3 cellular contexts compared by ENCODE assay signal in genomic region chr9:19145881-19146280, GRCh38.
A peak's percentile ranks its signal among the peaks of the same experiment; 100 is the strongest.
TF ChIP-seq lines count a peak whose summit lies in the region.

No MANE protein-coding gene starts in this region.

TF ChIP-seq in liver, 16 proteins besides CTCF, POLR2A, EP300 and RAD21:
- TF ChIP-seq, protein P1, sequence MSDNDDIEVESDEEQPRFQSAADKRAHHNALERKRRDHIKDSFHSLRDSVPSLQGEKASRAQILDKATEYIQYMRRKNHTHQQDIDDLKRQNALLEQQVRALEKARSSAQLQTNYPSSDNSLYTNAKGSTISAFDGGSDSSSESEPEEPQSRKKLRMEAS (IDR thresholded peaks at IDR 0.05): peak; percentile 68
- TF ChIP-seq RXRA (IDR thresholded peaks at IDR 0.05): no peak

TF ChIP-seq in HepG2, 621 proteins besides CTCF, POLR2A, EP300 and RAD21:
- no peak for TF ChIP-seq ZFP1 (CRISPR knock-in tag; IDR thresholded peaks at IDR 0.05)
- TF ChIP-seq CENPT (CRISPR knock-in tag; IDR thresholded peaks at IDR 0.05; ENCODE audit: low read depth): no peak
- TF ChIP-seq CBX1 (IDR thresholded peaks at IDR 0.05; ENCODE audit: low read depth): no peak
- TF ChIP-seq TBX2 (CRISPR knock-in tag; IDR thresholded peaks at IDR 0.05; ENCODE audit: borderline replicate concordance): no peak
- TF ChIP-seq, protein P2, sequence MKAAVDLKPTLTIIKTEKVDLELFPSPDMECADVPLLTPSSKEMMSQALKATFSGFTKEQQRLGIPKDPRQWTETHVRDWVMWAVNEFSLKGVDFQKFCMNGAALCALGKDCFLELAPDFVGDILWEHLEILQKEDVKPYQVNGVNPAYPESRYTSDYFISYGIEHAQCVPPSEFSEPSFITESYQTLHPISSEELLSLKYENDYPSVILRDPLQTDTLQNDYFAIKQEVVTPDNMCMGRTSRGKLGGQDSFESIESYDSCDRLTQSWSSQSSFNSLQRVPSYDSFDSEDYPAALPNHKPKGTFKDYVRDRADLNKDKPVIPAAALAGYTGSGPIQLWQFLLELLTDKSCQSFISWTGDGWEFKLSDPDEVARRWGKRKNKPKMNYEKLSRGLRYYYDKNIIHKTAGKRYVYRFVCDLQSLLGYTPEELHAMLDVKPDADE (CRISPR knock-in tag; IDR thresholded peaks at IDR 0.05): no peak
- TF ChIP-seq LCORL (IDR thresholded peaks at IDR 0.05): no peak
- TF ChIP-seq LCORL (CRISPR knock-in tag; IDR thresholded peaks at IDR 0.05): no peak
- TF ChIP-seq, protein P3, sequence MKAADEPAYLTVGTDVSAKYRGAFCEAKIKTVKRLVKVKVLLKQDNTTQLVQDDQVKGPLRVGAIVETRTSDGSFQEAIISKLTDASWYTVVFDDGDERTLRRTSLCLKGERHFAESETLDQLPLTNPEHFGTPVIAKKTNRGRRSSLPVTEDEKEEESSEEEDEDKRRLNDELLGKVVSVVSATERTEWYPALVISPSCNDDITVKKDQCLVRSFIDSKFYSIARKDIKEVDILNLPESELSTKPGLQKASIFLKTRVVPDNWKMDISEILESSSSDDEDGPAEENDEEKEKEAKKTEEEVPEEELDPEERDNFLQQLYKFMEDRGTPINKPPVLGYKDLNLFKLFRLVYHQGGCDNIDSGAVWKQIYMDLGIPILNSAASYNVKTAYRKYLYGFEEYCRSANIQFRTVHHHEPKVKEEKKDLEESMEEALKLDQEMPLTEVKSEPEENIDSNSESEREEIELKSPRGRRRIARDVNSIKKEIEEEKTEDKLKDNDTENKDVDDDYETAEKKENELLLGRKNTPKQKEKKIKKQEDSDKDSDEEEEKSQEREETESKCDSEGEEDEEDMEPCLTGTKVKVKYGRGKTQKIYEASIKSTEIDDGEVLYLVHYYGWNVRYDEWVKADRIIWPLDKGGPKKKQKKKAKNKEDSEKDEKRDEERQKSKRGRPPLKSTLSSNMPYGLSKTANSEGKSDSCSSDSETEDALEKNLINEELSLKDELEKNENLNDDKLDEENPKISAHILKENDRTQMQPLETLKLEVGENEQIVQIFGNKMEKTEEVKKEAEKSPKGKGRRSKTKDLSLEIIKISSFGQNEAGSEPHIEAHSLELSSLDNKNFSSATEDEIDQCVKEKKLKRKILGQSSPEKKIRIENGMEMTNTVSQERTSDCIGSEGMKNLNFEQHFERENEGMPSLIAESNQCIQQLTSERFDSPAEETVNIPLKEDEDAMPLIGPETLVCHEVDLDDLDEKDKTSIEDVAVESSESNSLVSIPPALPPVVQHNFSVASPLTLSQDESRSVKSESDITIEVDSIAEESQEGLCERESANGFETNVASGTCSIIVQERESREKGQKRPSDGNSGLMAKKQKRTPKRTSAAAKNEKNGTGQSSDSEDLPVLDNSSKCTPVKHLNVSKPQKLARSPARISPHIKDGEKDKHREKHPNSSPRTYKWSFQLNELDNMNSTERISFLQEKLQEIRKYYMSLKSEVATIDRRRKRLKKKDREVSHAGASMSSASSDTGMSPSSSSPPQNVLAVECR (CRISPR knock-in tag; IDR thresholded peaks at IDR 0.05; ENCODE audit: borderline replicate concordance): no peak

TF ChIP-seq in GM12878, 131 proteins besides CTCF, POLR2A, EP300 and RAD21:
- no peak for TF ChIP-seq STAT3 (IDR thresholded peaks at IDR 0.05; ENCODE audit: low read depth, low read length)
TF ChIP-seq in GM12878: peak in this region for 0.
